ENCODE assay signal across 12 cellular contexts in the genomic region with DNA sequence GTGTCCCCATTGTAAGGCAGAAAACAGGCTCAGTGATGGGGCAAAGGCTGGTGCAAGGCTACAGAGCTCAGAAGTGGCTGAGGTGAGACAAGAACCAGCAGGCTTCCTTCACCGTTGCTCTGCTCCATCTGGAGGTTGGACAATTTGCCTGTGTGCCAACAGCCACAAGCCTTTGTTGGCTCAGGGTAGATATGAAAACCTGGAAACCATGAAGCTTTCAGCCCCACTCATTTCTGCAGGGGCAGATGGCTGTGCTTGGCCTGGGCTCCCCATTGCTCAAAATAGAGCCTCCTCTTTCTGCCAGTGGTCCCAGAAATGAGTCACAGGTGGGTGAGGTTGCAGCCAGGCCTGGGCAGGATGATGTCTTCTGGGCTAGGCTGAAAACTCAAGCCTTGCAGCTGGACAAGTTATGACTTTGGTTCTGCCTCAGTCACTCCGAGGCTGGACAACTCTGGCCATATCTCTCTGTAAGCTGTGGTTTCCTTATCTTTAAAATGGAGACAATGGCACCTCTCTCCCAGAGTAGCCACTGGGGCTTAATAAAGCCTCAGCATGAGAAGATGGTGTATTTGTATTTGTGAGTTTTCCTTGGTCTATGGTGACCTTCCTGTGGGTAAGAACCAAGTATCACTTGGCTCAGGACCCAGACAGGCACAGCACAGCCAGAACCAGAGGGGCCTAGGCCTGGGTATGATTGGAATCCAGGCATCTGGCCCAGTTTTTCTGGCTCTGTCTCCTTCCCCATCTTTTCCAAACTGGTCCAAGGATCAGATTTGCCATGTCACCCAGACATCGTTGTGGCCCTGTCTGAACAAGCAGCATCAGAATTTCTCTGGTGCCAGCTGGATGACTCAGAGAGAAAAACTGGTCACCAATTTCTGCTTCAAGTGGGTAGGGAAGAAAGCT. TPM values are rescaled to one million over a fixed set of nuclear protein-coding genes. Genes with fewer than 3 reads are reported as not detected.
DNase-seq lines count a peak whose midpoint lies in the region; ATAC-seq and TF ChIP-seq lines count a peak whose summit lies in the region.
"Had no signal": no experiment of that assay in that cellular context is flagged by ENCODE, and none has a peak within 500 bp of the region (broad histone marks: within the 10 kb centered on the region; RNA-seq: fewer than 3 reads in every experiment).

No MANE protein-coding gene starts in this region.

- no peak for ATAC-seq in stimulated activated naive CD8-positive, alpha-beta T cell treated with anti-CD3 and anti-CD28 coated beads, Interleukin-15, amount 100 ng/mL, for 72 hours
- ATAC-seq in HG03159 (IDR thresholded peaks at IDR 0.05; ENCODE audit: unreplicated experiment), result no peak

- no peaks in the 10 kb centered on the region for H3K36me3 Mint-ChIP-seq in osteocyte (ENCODE audit: unreplicated experiment)

- DNase-seq in G401 (ENCODE audit: low spot score) (peak; percentile 98), NCI-H446 treated with DMSO at 0.1 percent for 48 hours (lab: John Stamatoyannopoulos, UW) (peak; percentile 70), dedifferentiated amniotic fluid mesenchymal stem cell (ENCODE audit: extremely low spot score) (peak; percentile 18), osteocyte (ENCODE audit: extremely low spot score, unreplicated experiment) (peak; percentile 36), COLO668 (lab: John Stamatoyannopoulos, UW; ENCODE audit: unreplicated experiment) (no peak), NCI-H1694 (lab: John Stamatoyannopoulos, UW) (no peak)
- no peak for DNase-seq in stimulated activated naive CD8-positive, alpha-beta T cell treated with anti-CD3 and anti-CD28 coated beads, Interleukin-15, amount 100 ng/mL, for 72 hours
- DNase-seq: GDM1; MM.1S; NCI-H345; stimulated activated CD4-positive, alpha-beta T cell treated with anti-CD3 and anti-CD28 coated beads, Interleukin-1b, Interleukin-23, amount 100 ng/mL, for 48 hours had no signal

- H3K4me1 Mint-ChIP-seq in osteocyte (ENCODE audit: unreplicated experiment), result peaks cover 10% of the 10 kb centered on the region
- H3K4me1 Mint-ChIP-seq in stimulated activated naive CD8-positive, alpha-beta T cell treated with anti-CD3 and anti-CD28 coated beads, Interleukin-15, amount 100 ng/mL, for 72 hours, result peaks cover 25% of the 10 kb centered on the region

- peaks cover 40% of the 10 kb centered on the region for H3K27me3 Mint-ChIP-seq in osteocyte (ENCODE audit: unreplicated experiment)
- peaks cover 62% of the 10 kb centered on the region for H3K27me3 Mint-ChIP-seq in stimulated activated naive CD8-positive, alpha-beta T cell treated with anti-CD3 and anti-CD28 coated beads, Interleukin-15, amount 100 ng/mL, for 72 hours

- in situ Hi-C loops in G401 (cut with HindIII; ENCODE audit: low sequenced_read_pairs), result no loop called here

- TF ChIP-seq CTCF in osteocyte (IDR thresholded peaks at IDR 0.05), result no peak

- no peak overlapping the region for H3K4me3 Mint-ChIP-seq in osteocyte (ENCODE audit: unreplicated experiment)
- no peak overlapping the region for H3K4me3 Mint-ChIP-seq in stimulated activated naive CD8-positive, alpha-beta T cell treated with anti-CD3 and anti-CD28 coated beads, Interleukin-15, amount 100 ng/mL, for 72 hours

- H3K27ac Mint-ChIP-seq in osteocyte (ENCODE audit: unreplicated experiment), result no peak overlapping the region
- no peak overlapping the region for H3K27ac Mint-ChIP-seq in stimulated activated naive CD8-positive, alpha-beta T cell treated with anti-CD3 and anti-CD28 coated beads, Interleukin-15, amount 100 ng/mL, for 72 hours

- no peaks in the 10 kb centered on the region for H3K9me3 Mint-ChIP-seq in osteocyte (ENCODE audit: unreplicated experiment)
- H3K9me3 Mint-ChIP-seq in stimulated activated naive CD8-positive, alpha-beta T cell treated with anti-CD3 and anti-CD28 coated beads, Interleukin-15, amount 100 ng/mL, for 72 hours, result no peaks in the 10 kb centered on the region

RNA-seq across cellular contexts. Expression of a gene that starts 12.1 kb away (rescaled TPM):
- 6.3 and 8.8 TPM in 2 replicates for total RNA-seq in G401 (2014; rRNA removed; shearing (Covaris generic))
- total RNA-seq in osteocyte, result 1.8 and 2.8 TPM in 2 replicates

Comparison
In these comparisons a context has a peak if more than half of its experiments do, and no peak if none do; other contexts are left out.
1. DNase-seq: peak in G401 (single experiment), NCI-H446 treated with DMSO at 0.1 percent for 48 hours (single experiment), dedifferentiated amniotic fluid mesenchymal stem cell (single experiment) and osteocyte (single experiment); none in COLO668 (single experiment), NCI-H1694 (single experiment) and stimulated activated naive CD8-positive, alpha-beta T cell treated with anti-CD3 and anti-CD28 coated beads, Interleukin-15, amount 100 ng/mL, for 72 hours (0 of 2).